In genomic region chr21:35010450-35010849, GRCh38 we compare ENCODE assay signal across 15 cellular contexts.
"Had no signal": no experiment of that assay in that cellular context is flagged by ENCODE, and none has a peak within 500 bp of the region (broad histone marks: within the 10 kb centered on the region; RNA-seq: fewer than 3 reads in every experiment).

No MANE protein-coding gene starts in this region.

- H3K27me3 Mint-ChIP-seq: dendritic cell treated with granulocyte-macrophage colony-stimulating factor and Interleukin-4, amounts not matched to agents 40 ng/mL and 50 ng/mL, for 4 days had no signal

- H3K27me3 ChIP-seq: brain microvascular endothelial cell, spleen, suprapubic skin had no signal

- H3K4me1 ChIP-seq: suprapubic skin had no signal

- ATAC-seq: activated naive CD4-positive, alpha-beta T cell treated with anti-CD3 and anti-CD28 coated beads, Interleukin-2, amount 50 U/mL, for 72 hours; esophagus mucosa; sciatic nerve had no signal

- H3K27ac ChIP-seq: brain microvascular endothelial cell, spleen, suprapubic skin had no signal

- H3K9me3 Mint-ChIP-seq: activated naive CD4-positive, alpha-beta T cell treated with anti-CD3 and anti-CD28 coated beads, Interleukin-2, amount 50 U/mL, for 72 hours; activated T-helper 1 cell treated with anti-CD3 and anti-CD28 coated beads, Interleukin-12 subunit alpha, Interleukin-12 subunit beta, Interleukin-2, Interleukin-4 antibody, amounts not matched to agents 30 ng/mL and 10 ng/mL and 1 ng/mL, durations not matched to agents 14 hours and 24 hours and 36 hours; dendritic cell treated with granulocyte-macrophage colony-stimulating factor and Interleukin-4, amounts not matched to agents 40 ng/mL and 50 ng/mL, for 4 days; neural crest cell; type B pancreatic cell had no signal

- H3K4me3 Mint-ChIP-seq: activated T-helper 1 cell treated with anti-CD3 and anti-CD28 coated beads, Interleukin-12 subunit alpha, Interleukin-12 subunit beta, Interleukin-2, Interleukin-4 antibody, amounts not matched to agents 30 ng/mL and 10 ng/mL and 1 ng/mL, durations not matched to agents 14 hours and 24 hours and 36 hours; dendritic cell treated with granulocyte-macrophage colony-stimulating factor and Interleukin-4, amounts not matched to agents 40 ng/mL and 50 ng/mL, for 4 days; neural crest cell; type B pancreatic cell had no signal

- H3K36me3 ChIP-seq: brain microvascular endothelial cell, suprapubic skin had no signal

- H3K4me1 Mint-ChIP-seq: neural crest cell had no signal

- H3K36me3 Mint-ChIP-seq: activated naive CD4-positive, alpha-beta T cell treated with anti-CD3 and anti-CD28 coated beads, Interleukin-2, amount 50 U/mL, for 72 hours; type B pancreatic cell had no signal

- H3K27ac Mint-ChIP-seq: activated T-helper 1 cell treated with anti-CD3 and anti-CD28 coated beads, Interleukin-12 subunit alpha, Interleukin-12 subunit beta, Interleukin-2, Interleukin-4 antibody, amounts not matched to agents 30 ng/mL and 10 ng/mL and 1 ng/mL, durations not matched to agents 14 hours and 24 hours and 36 hours; dendritic cell treated with granulocyte-macrophage colony-stimulating factor and Interleukin-4, amounts not matched to agents 40 ng/mL and 50 ng/mL, for 4 days; type B pancreatic cell had no signal

- DNase-seq: activated CD4-positive, CD25-positive, alpha-beta regulatory T cell; brain microvascular endothelial cell; cerebellar nuclear complex; glutamatergic neuron; spleen; stimulated activated CD4-positive, alpha-beta T cell treated with anti-CD3 and anti-CD28 coated beads, Interleukin-1b, Interleukin-23, amount 100 ng/mL, for 48 hours; stimulated activated naive CD4-positive, alpha-beta T cell had no signal

- H3K4me3 ChIP-seq: spleen, suprapubic skin had no signal

- H3K9me3 ChIP-seq: spleen, suprapubic skin had no signal
